In the genomic region with DNA sequence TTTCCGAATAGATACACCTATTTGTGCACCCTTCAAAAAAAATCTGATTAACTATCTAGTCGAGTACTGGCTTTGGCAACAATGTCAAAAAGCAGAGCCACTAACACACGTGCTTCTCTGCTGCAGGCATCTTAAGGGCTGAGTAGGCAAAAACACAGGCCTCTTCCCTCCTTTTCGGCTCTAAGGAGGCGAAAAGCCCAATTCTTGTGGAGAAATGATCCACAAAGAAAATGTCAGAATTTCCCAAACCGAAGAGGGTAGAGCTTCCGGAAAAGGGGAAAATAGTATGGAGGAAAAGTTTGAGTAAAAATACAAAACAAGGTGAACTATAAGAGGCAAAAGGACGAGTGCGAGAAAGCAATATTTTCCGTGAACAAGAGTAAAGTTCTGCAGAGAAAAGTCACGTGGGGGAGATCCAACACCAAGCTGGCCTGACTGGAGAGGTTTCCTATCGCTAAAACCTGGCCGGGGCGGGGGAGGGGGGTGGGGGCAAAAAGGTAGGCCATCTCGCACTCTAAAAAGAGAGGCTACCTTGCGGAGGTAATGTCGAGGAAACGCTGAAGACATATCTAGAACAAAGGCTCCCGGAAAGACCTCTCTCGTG, we compare ENCODE assay signal across 8 cellular contexts. TPM values are rescaled to one million over a fixed set of nuclear protein-coding genes. Genes with fewer than 3 reads are reported as not detected.
DNase-seq lines count a peak whose midpoint lies in the region; ATAC-seq and TF ChIP-seq lines count a peak whose summit lies in the region.

No MANE protein-coding gene starts in this region.

- H3K4me3 ChIP-seq in colonic mucosa (peak overlapping the region; percentile 75), tibial artery (peak overlapping the region; percentile 67 to 79)

- H3K36me3 Mint-ChIP-seq in memory B cell, result peaks cover 28% of the 10 kb centered on the region

- intact Hi-C loops in Right ventricle myocardium superior (cut with DNase I), result no loop called here
- intact Hi-C loops in cardiac septum (cut with DNase I), result loop anchor here (5.0 kb wide), 1 partner anchor 873 kb away; a partner anchor contains a TSS
- intact Hi-C loops in colonic mucosa (cut with DNase I), result no loop called here
- intact Hi-C loops in tibial artery (cut with DNase I; ENCODE audit: low total_unique reads), result no loop called here

- peak; percentile 45 for ATAC-seq in Right ventricle myocardium superior (ENCODE audit: poor library complexity)
- peak; percentile 18 for ATAC-seq in HG02759 (IDR thresholded peaks at IDR 0.05; ENCODE audit: unreplicated experiment)
- peak; percentile 8 for ATAC-seq in memory B cell (ENCODE audit: low read depth)
- ATAC-seq in GM18861 (IDR thresholded peaks at IDR 0.05; ENCODE audit: unreplicated experiment), result no peak

- DNase-seq in Right ventricle myocardium superior (no peak), cardiac septum (ENCODE audit: low spot score) (no peak), RPMI7951 (ENCODE audit: low read depth) (peak; percentile 20), colonic mucosa (peak; percentile 32), memory B cell (ENCODE audit: low spot score in 2 of 2) (peak; percentile 2 to 11), tibial artery (no peak)

- H3K27ac ChIP-seq in colonic mucosa (peak overlapping the region; percentile 89), tibial artery (peak overlapping the region; percentile 83 to 86)

- peaks cover 2% of the 10 kb centered on the region for H3K27me3 Mint-ChIP-seq in memory B cell

- H3K36me3 ChIP-seq in colonic mucosa (peaks cover 3% of the 10 kb centered on the region), tibial artery (peaks cover 25 to 27% (median 25%) of the 10 kb centered on the region in 3 donors)

- H3K4me1 ChIP-seq in colonic mucosa, result peaks cover 7% of the 10 kb centered on the region
- H3K4me1 ChIP-seq in tibial artery, result peaks cover 0 to 22% (median 15%) of the 10 kb centered on the region in 4 donors

- H3K27me3 ChIP-seq in colonic mucosa, result no peaks in the 10 kb centered on the region
- no peaks in the 10 kb centered on the region for H3K27me3 ChIP-seq in tibial artery

- H3K27ac Mint-ChIP-seq in memory B cell, result peak overlapping the region; percentile 100

- H3K4me3 Mint-ChIP-seq in memory B cell, result peak overlapping the region; percentile 97

- peaks cover 2% of the 10 kb centered on the region for H3K9me3 Mint-ChIP-seq in memory B cell

- H3K9me3 ChIP-seq in colonic mucosa (no peaks in the 10 kb centered on the region), tibial artery (no peaks in the 10 kb centered on the region)

- peak overlapping the region; percentile 88 to 90 for H3K9ac ChIP-seq in colonic mucosa (ENCODE audit: low read depth in 2 of 2, low read length in 2 of 2)

- peaks cover 18% of the 10 kb centered on the region for H3K4me1 Mint-ChIP-seq in memory B cell

- no peak for TF ChIP-seq CTCF in colonic mucosa (IDR thresholded peaks at IDR 0.05)
- no peak for TF ChIP-seq CTCF in tibial artery (IDR thresholded peaks at IDR 0.05)

RNA-seq across cellular contexts. Expression of a gene that starts 0.6 kb away (rescaled TPM):
- total RNA-seq in Right ventricle myocardium superior (46.0 TPM), cardiac septum (51.2 TPM), colonic mucosa (10 to 100 TPM; 56.3 to 86.7 TPM)
- total RNA-seq in RPMI7951 (2014; rRNA removed; shearing (Covaris generic)), result 25.4 and 35.7 TPM in 2 replicates

RNA-seq across cellular contexts. Expression of a gene that starts 32.7 kb away (rescaled TPM):
- 1.3 TPM for total RNA-seq in Right ventricle myocardium superior
- 1.1 TPM for total RNA-seq in cardiac septum
- total RNA-seq in RPMI7951 (2014; rRNA removed; shearing (Covaris generic)), result 0.12 TPM in 1 of 2 replicates, not detected in the other
- 1 to 10 TPM; 1.2 to 3.7 TPM for total RNA-seq in colonic mucosa

Comparison
In these comparisons a context has a peak if more than half of its experiments do, and no peak if none do; other contexts are left out.
1. DNase-seq: peak in RPMI7951 (single experiment), colonic mucosa (single experiment) and memory B cell (2 of 2); none in Right ventricle myocardium superior (single experiment), cardiac septum (single experiment) and tibial artery (0 of 2).